ENCODE assay signal across 8 cellular contexts in the genomic region with DNA sequence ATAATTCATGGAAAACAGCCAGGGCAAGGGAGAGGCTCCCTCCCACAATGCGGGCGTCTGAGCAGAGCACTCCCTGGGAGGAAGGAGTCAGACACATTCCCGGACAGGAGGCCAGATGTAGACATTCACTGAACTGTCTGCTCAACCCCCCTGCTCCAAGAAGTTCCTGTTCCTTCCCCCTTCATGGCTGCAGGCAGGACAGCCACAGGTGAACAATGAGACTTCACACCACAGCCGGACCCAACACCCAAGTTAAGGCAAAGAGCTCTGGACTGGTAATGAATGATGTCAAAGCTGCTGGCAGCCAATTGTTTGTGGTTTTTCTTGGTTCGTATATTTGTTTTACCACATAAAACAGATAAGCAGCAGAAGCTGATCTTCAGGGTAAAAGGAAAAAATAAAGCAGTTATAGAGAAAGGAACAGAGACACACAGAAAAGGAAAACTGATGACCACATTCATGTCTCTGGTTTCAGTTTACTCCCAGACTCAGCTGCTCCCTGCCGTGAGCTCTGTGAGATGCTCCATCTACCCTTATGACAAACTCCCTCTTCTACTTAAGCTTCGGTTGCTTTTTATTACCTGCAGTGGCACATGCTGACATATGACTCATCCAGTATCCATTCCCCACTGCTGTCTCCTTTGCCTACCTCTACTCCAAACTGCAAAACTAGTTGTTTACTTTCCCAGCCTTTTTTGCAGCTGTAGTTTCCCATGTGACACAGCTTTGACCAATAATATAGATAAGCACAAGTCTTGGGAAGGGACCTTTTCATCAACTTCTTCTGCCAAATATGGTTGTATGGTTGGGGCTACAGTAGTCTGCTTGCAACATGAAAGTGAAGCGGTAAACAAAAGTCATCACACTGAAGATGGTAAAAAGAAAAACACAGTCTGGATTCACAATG. TPM values are rescaled to one million over a fixed set of nuclear protein-coding genes. Genes with fewer than 3 reads are reported as not detected.
DNase-seq lines count a peak whose midpoint lies in the region; ATAC-seq and TF ChIP-seq lines count a peak whose summit lies in the region.

No MANE protein-coding gene starts in this region.

- CTCF ChIA-PET in Caco-2 (lab: Charles Lee), result interaction anchor here (0.5 to 1.0 kb wide), 3 partner anchors 15 to 854 kb away, joined by 3 to 4 read pairs (median 4); no protein-coding TSS in a partner anchor

- no peaks in the 10 kb centered on the region for H3K27me3 Mint-ChIP-seq in Caco-2 (ENCODE audit: insufficient read depth, unreplicated experiment)

- no peak overlapping the region for H3K4me3 ChIP-seq in Caco-2 (ENCODE audit: low read depth, low read length)
- peak overlapping the region; percentile 43 for H3K4me3 ChIP-seq in fibroblast of villous mesenchyme (ENCODE audit: low read depth, low read length)

- peaks cover 12% of the 10 kb centered on the region; the same call in 1 of the 2 replicates for H3K4me1 ChIP-seq in Caco-2

- H3K4me1 Mint-ChIP-seq in Caco-2 (ENCODE audit: low read depth, unreplicated experiment), result peaks cover 15% of the 10 kb centered on the region
- H3K4me1 Mint-ChIP-seq in stimulated activated effector memory CD8-positive, alpha-beta T cell treated with anti-CD3 and anti-CD28 coated beads, Interleukin-12 subunit alpha, Interleukin-12 subunit beta, amount 100 ng/mL, for 72 hours, result peaks cover 14% of the 10 kb centered on the region

- TF ChIP-seq CTCF in Caco-2 (IDR thresholded peaks at IDR 0.05; ENCODE audit: insufficient read depth in 1 of 2, low read depth in 1 of 2, low read length in 1 of 2, severe bottlenecking in 1 of 2, unreplicated experiment in 1 of 2) (no peak), fibroblast of villous mesenchyme (IDR thresholded peaks at IDR 0.05; ENCODE audit: insufficient read depth, low read depth, low read length) (no peak)

- no peaks in the 10 kb centered on the region for H3K9me3 ChIP-seq in Caco-2

- POLR2A ChIA-PET in Caco-2 (lab: Charles Lee), result interaction anchor here (0.6 kb wide), 1 partner anchor 64 kb away, joined by 3 read pairs; no protein-coding TSS in a partner anchor

- H3K36me3 Mint-ChIP-seq in Caco-2 (ENCODE audit: insufficient read depth, unreplicated experiment), result no peaks in the 10 kb centered on the region
- no peaks in the 10 kb centered on the region for H3K36me3 Mint-ChIP-seq in stimulated activated effector memory CD8-positive, alpha-beta T cell treated with anti-CD3 and anti-CD28 coated beads, Interleukin-12 subunit alpha, Interleukin-12 subunit beta, amount 100 ng/mL, for 72 hours

- H3K9me3 Mint-ChIP-seq in Caco-2 (ENCODE audit: unreplicated experiment), result no peaks in the 10 kb centered on the region
- H3K9me3 Mint-ChIP-seq in stimulated activated effector memory CD8-positive, alpha-beta T cell treated with anti-CD3 and anti-CD28 coated beads, Interleukin-12 subunit alpha, Interleukin-12 subunit beta, amount 100 ng/mL, for 72 hours, result no peaks in the 10 kb centered on the region

- peak overlapping the region; percentile 45 for H3K27ac Mint-ChIP-seq in Caco-2 (ENCODE audit: unreplicated experiment)
- H3K27ac Mint-ChIP-seq in stimulated activated effector memory CD8-positive, alpha-beta T cell treated with anti-CD3 and anti-CD28 coated beads, Interleukin-12 subunit alpha, Interleukin-12 subunit beta, amount 100 ng/mL, for 72 hours, result no peak overlapping the region

- H3K36me3 ChIP-seq in Caco-2 (ENCODE audit: control insufficient read depth, insufficient read depth, low read length), result no peaks in the 10 kb centered on the region

- H3K4me3 Mint-ChIP-seq in Caco-2 (ENCODE audit: unreplicated experiment), result peak overlapping the region; percentile 13
- no peak overlapping the region for H3K4me3 Mint-ChIP-seq in stimulated activated effector memory CD8-positive, alpha-beta T cell treated with anti-CD3 and anti-CD28 coated beads, Interleukin-12 subunit alpha, Interleukin-12 subunit beta, amount 100 ng/mL, for 72 hours

- no TSS peak for BruUV-seq in Caco-2 (replicated peaks; lab: Mats Ljungman, UMichigan)

- peak in 1 of 2 experiments; percentile 45 for DNase-seq in Caco-2
- peak; percentile 99 for DNase-seq in H4 (ENCODE audit: low spot score)
- DNase-seq in SHP77 treated with DMSO at 0.1 percent for 48 hours (lab: John Stamatoyannopoulos, UW), result peak; percentile 54
- DNase-seq in fibroblast of villous mesenchyme (ENCODE audit: low read depth), result peak; percentile 98
- peak in 1 of 2 donors; percentile 51 for DNase-seq in stimulated activated effector memory CD8-positive, alpha-beta T cell treated with anti-CD3 and anti-CD28 coated beads, Interleukin-12 subunit alpha, Interleukin-12 subunit beta, amount 100 ng/mL, for 72 hours (ENCODE audit: low spot score in 2 of 2)
- DNase-seq in NCI-H2081 (lab: John Stamatoyannopoulos, UW), result no peak
- no peak for DNase-seq in germinal center (ENCODE audit: low spot score)

- peak; percentile 54 for ATAC-seq in stimulated activated effector memory CD8-positive, alpha-beta T cell treated with anti-CD3 and anti-CD28 coated beads, Interleukin-12 subunit alpha, Interleukin-12 subunit beta, amount 100 ng/mL, for 72 hours
- no peak for ATAC-seq in GM18868 (IDR thresholded peaks at IDR 0.05; ENCODE audit: unreplicated experiment)

- intact Hi-C loops in Caco-2 (cut with micrococcal nuclease; ENCODE audit: unreplicated experiment), result loop anchor here (2.0 to 5.0 kb wide), 2 partner anchors 14 to 35 kb away; partner anchors contain the start of gene DZIP1L

- no peaks in the 10 kb centered on the region for H3K27me3 ChIP-seq in Caco-2 (replicated peaks; ENCODE audit: control insufficient read depth, insufficient read depth, low read length)

RNA-seq across cellular contexts. Expression of gene DZIP1L, which starts 33.1 kb away (rescaled TPM):
- 1.6 and 2.4 TPM in 2 replicates for total RNA-seq in Caco-2 (2022)
- total RNA-seq in H4 (2014; rRNA removed; shearing (Covaris generic)), result 4.5 and 6.3 TPM in 2 replicates
- 51.5 and 52.7 TPM in 2 replicates for total RNA-seq in fibroblast of villous mesenchyme

RNA-seq across cellular contexts. Expression of gene A4GNT, which starts 49.9 kb away (rescaled TPM):
- total RNA-seq in Caco-2 (2022) (not detected in 2 replicates), fibroblast of villous mesenchyme (under 0.01 TPM in 1 of 2 replicates, not detected in the other)
- not detected in 2 replicates for total RNA-seq in H4 (2014; rRNA removed; shearing (Covaris generic))

Comparison
In these comparisons a context has a peak if more than half of its experiments do, and no peak if none do; other contexts are left out.
1. DNase-seq: peak in H4 (single experiment), SHP77 treated with DMSO at 0.1 percent for 48 hours (single experiment) and fibroblast of villous mesenchyme (single experiment); none in NCI-H2081 (0 of 2) and germinal center (single experiment).